18 cellular contexts compared by ENCODE assay signal in the genomic region with DNA sequence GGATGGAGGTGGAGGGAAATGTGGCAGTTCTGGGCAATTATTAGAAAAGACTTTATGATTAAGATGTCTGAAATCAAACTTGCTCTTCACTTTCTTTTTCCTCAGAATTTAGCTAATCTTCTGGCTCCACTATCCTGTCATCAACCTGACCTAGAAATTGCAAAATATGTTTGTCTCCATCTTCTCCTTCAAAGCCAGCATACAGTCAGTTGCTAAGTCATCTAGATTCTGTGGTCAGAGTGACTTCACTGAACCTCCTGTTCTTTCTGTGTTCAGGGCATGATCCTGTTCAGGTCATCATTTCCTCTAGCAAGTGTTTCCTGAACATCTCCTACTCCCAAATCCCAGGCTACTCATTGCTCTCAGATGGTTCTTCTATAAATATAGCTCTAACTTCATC.
DNase-seq lines count a peak whose midpoint lies in the region; ATAC-seq and TF ChIP-seq lines count a peak whose summit lies in the region.
"Had no signal": no experiment of that assay in that cellular context is flagged by ENCODE, and none has a peak within 500 bp of the region (broad histone marks: within the 10 kb centered on the region; RNA-seq: fewer than 3 reads in every experiment).

No MANE protein-coding gene starts in this region.

- H3K27me3 ChIP-seq in tibial artery = peaks cover 0 to 11% of the 10 kb centered on the region in 2 donors
- H3K27me3 ChIP-seq: colonic mucosa, hepatocyte had no signal

- peak; percentile 12 for DNase-seq in CD1c-positive myeloid dendritic cell (ENCODE audit: extremely low spot score)
- DNase-seq in KBM-7 = peak; percentile 62
- DNase-seq in SKM-1 (lab: John Stamatoyannopoulos, UW; ENCODE audit: unreplicated experiment) = peak; percentile 67
- peak; percentile 93 for DNase-seq in fibroblast of mammary gland (ENCODE audit: low read depth)
- no peak for DNase-seq in nephron progenitor cell
- no peak for DNase-seq in tibial artery
- no peak for DNase-seq in NAMALWA (ENCODE audit: low spot score)
- DNase-seq: activated CD4-positive, CD25-positive, alpha-beta regulatory T cell; amniotic stem cell; colonic mucosa; DMS53; small intestine; stimulated activated naive CD4-positive, alpha-beta T cell treated with Interleukin-2 at 50 U/mL for 16 hours; SW 1271 had no signal

- H3K4me3 ChIP-seq in fibroblast of mammary gland (ENCODE audit: control insufficient read depth, low read depth, low read length) = no peak overlapping the region
- no peak overlapping the region for H3K4me3 ChIP-seq in tibial artery
- H3K4me3 ChIP-seq: colonic mucosa, hepatocyte had no signal

- H3K27me3 Mint-ChIP-seq in nephron progenitor cell (ENCODE audit: low read depth, poor library complexity) = peaks cover 18% of the 10 kb centered on the region

- intact Hi-C loops in tibial artery (cut with DNase I; ENCODE audit: low total_unique reads) = loop anchor here (5.0 kb wide), 1 partner anchor 316 kb away; no protein-coding TSS in a partner anchor

- TF ChIP-seq CTCF in fibroblast of mammary gland (conservative IDR thresholded peaks at IDR 0.05; ENCODE audit: control insufficient read depth, insufficient read depth, low read depth, low read length) (no peak), nephron progenitor cell (IDR thresholded peaks at IDR 0.05) (no peak), tibial artery (IDR thresholded peaks at IDR 0.05) (no peak)

- no peaks in the 10 kb centered on the region for H3K4me1 Mint-ChIP-seq in nephron progenitor cell

- no peak for ATAC-seq in HG02970 (IDR thresholded peaks at IDR 0.05; ENCODE audit: low FRiP score, unreplicated experiment)
- ATAC-seq: esophagus mucosa, HCT116 had no signal

- H3K9me3 Mint-ChIP-seq in nephron progenitor cell = peaks cover 20% of the 10 kb centered on the region

- no peak overlapping the region for H3K27ac ChIP-seq in tibial artery
- H3K27ac ChIP-seq: colonic mucosa, hepatocyte had no signal

- in situ Hi-C loops in KBM-7 (cut with MboI; ENCODE audit: low pct_unique_long_range_greater_than_20kb, low sequenced_read_pairs) = no loop called here

- no peak overlapping the region for H3K4me3 Mint-ChIP-seq in nephron progenitor cell

- no peaks in the 10 kb centered on the region for H3K36me3 ChIP-seq in tibial artery
- H3K36me3 ChIP-seq: colonic mucosa had no signal

- no peak overlapping the region for H3K27ac Mint-ChIP-seq in nephron progenitor cell

- H3K4me1 ChIP-seq in tibial artery = no peaks in the 10 kb centered on the region
- H3K4me1 ChIP-seq: colonic mucosa had no signal

- no peaks in the 10 kb centered on the region for H3K36me3 Mint-ChIP-seq in nephron progenitor cell (ENCODE audit: low read depth)

- H3K9me3 ChIP-seq in tibial artery = peaks cover 0 to 8% (median 0%) of the 10 kb centered on the region in 3 donors
- H3K9me3 ChIP-seq: colonic mucosa had no signal

Comparison
In these comparisons a context has a peak if more than half of its experiments do, and no peak if none do; other contexts are left out.
1. DNase-seq: peak in CD1c-positive myeloid dendritic cell (single experiment), KBM-7 (single experiment), SKM-1 (single experiment) and fibroblast of mammary gland (single experiment); none in nephron progenitor cell (single experiment), tibial artery (0 of 2) and NAMALWA (single experiment).